In the genomic region with DNA sequence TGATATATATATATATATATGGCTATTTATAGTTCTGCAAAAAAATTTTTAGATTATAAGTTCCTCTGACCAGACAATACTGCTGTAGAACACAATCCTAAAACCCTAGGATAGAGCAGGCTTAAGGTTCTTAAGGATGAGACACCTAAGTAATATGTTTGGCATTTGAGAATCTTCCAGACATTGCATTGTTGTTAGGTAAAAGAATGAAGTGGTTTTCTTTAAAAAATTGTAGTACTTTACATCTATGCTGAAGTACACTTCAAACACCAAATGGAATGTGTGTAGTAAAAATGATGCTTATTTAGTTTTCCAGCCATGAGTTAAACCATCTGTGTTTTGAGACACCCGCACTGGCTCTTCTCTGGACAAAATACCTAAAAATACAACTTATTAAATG, we compare ENCODE assay signal across 28 cellular contexts.
A peak's percentile ranks its signal among the peaks of the same experiment; 100 is the strongest.
DNase-seq lines count a peak whose midpoint lies in the region; FAIRE-seq and TF ChIP-seq lines count a peak whose summit lies in the region.
"Had no signal": no experiment of that assay in that cellular context is flagged by ENCODE, and none has a peak within 500 bp of the region (broad histone marks: within the 10 kb centered on the region; RNA-seq: fewer than 3 reads in every experiment).

No MANE protein-coding gene starts in this region.

- peaks cover 17% of the 10 kb centered on the region for H3K4me1 Mint-ChIP-seq in nephron
- H3K4me1 Mint-ChIP-seq: activated CD4-positive, alpha-beta T cell treated with anti-CD3 and anti-CD28 coated beads, Interleukin-2, amount 10 ng/mL, durations not matched to agents 24 days and 14 days; activated naive CD8-positive, alpha-beta T cell treated with anti-CD3 and anti-CD28 coated beads, Interleukin-2, amount 10 ng/mL, durations not matched to agents 7 days and 5 days; CD4-positive, CD25-positive, alpha-beta regulatory T cell; endodermal cell; naive thymus-derived CD8-positive, alpha-beta T cell; stimulated activated effector memory CD8-positive, alpha-beta T cell treated with anti-CD3 and anti-CD28 coated beads, Interleukin-12 subunit alpha, Interleukin-12 subunit beta, amount 100 ng/mL, for 72 hours had no signal

- in situ Hi-C loops in astrocyte of the spinal cord (cut with HindIII; ENCODE audit: low sequenced_read_pairs) = no loop called here

- H3K9me3 Mint-ChIP-seq in nephron = no peaks in the 10 kb centered on the region
- H3K9me3 Mint-ChIP-seq: activated CD4-positive, alpha-beta T cell treated with anti-CD3 and anti-CD28 coated beads, Interleukin-2, amount 10 ng/mL, durations not matched to agents 24 days and 14 days; activated naive CD8-positive, alpha-beta T cell treated with anti-CD3 and anti-CD28 coated beads, Interleukin-2, amount 10 ng/mL, durations not matched to agents 7 days and 5 days; dendritic cell treated with granulocyte-macrophage colony-stimulating factor and Interleukin-4, amounts not matched to agents 40 ng/mL and 50 ng/mL, for 4 days; endodermal cell had no signal

- DNase-seq in AG20443 (ENCODE audit: low spot score) (peak; percentile 48), HCEC 1CT (peak; percentile 24), astrocyte of the spinal cord (ENCODE audit: low read depth, low spot score) (peak; percentile 43), GM12892 (ENCODE audit: insufficient read length) (no peak), SW 1271 (lab: John Stamatoyannopoulos, UW) (no peak), DMS53 (lab: John Stamatoyannopoulos, UW) (no peak), activated gamma-delta T cell (lab: John Stamatoyannopoulos, UW) (no peak)
- DNase-seq: activated CD4-positive, alpha-beta T cell treated with anti-CD3 and anti-CD28 coated beads, Interleukin-2, amount 10 ng/mL, durations not matched to agents 24 days and 14 days; activated gamma-delta T cell treated with Interleukin-2 at 50 U/mL for 16 hours; activated naive CD8-positive, alpha-beta T cell treated with anti-CD3 and anti-CD28 coated beads, Interleukin-2, amount 10 ng/mL, durations not matched to agents 7 days and 5 days; activated T-cell treated with anti-CD3 and anti-CD28 coated beads, Interleukin-2, amount 50 U/mL, for 24 hours; CD4-positive, CD25-positive, alpha-beta regulatory T cell; central memory CD4-positive, alpha-beta T cell; endodermal cell; foreskin keratinocyte; heart right ventricle; naive thymus-derived CD8-positive, alpha-beta T cell; NCI-H510A; occipital lobe; SIG-M5; sigmoid colon; transverse colon; WERI-Rb-1 had no signal

- H3K4me3 Mint-ChIP-seq in nephron = no peak overlapping the region
- H3K4me3 Mint-ChIP-seq: activated CD4-positive, alpha-beta T cell treated with anti-CD3 and anti-CD28 coated beads, Interleukin-2, amount 10 ng/mL, durations not matched to agents 24 days and 14 days; activated naive CD8-positive, alpha-beta T cell treated with anti-CD3 and anti-CD28 coated beads, Interleukin-2, amount 10 ng/mL, durations not matched to agents 7 days and 5 days; activated T-cell treated with anti-CD3 and anti-CD28 coated beads, Interleukin-2, amount 50 U/mL, for 24 hours; CD4-positive, CD25-positive, alpha-beta regulatory T cell; dendritic cell treated with granulocyte-macrophage colony-stimulating factor and Interleukin-4, amounts not matched to agents 40 ng/mL and 50 ng/mL, for 4 days; endodermal cell; naive thymus-derived CD8-positive, alpha-beta T cell; stimulated activated effector memory CD8-positive, alpha-beta T cell treated with anti-CD3 and anti-CD28 coated beads, Interleukin-12 subunit alpha, Interleukin-12 subunit beta, amount 100 ng/mL, for 72 hours had no signal

- no peak for TF ChIP-seq POLR2A in GM12892 (IDR thresholded peaks at IDR 0.05; ENCODE audit: low read depth, low read length)

- H3K36me3 Mint-ChIP-seq in nephron (ENCODE audit: low read depth) = no peaks in the 10 kb centered on the region
- H3K36me3 Mint-ChIP-seq: activated naive CD8-positive, alpha-beta T cell treated with anti-CD3 and anti-CD28 coated beads, Interleukin-2, amount 10 ng/mL, durations not matched to agents 7 days and 5 days; CD4-positive, CD25-positive, alpha-beta regulatory T cell; naive thymus-derived CD8-positive, alpha-beta T cell; stimulated activated effector memory CD8-positive, alpha-beta T cell treated with anti-CD3 and anti-CD28 coated beads, Interleukin-12 subunit alpha, Interleukin-12 subunit beta, amount 100 ng/mL, for 72 hours had no signal

- H3K27me3 Mint-ChIP-seq in nephron (ENCODE audit: low read depth) = no peaks in the 10 kb centered on the region
- H3K27me3 Mint-ChIP-seq: activated CD4-positive, alpha-beta T cell treated with anti-CD3 and anti-CD28 coated beads, Interleukin-2, amount 10 ng/mL, durations not matched to agents 24 days and 14 days; activated naive CD8-positive, alpha-beta T cell treated with anti-CD3 and anti-CD28 coated beads, Interleukin-2, amount 10 ng/mL, durations not matched to agents 7 days and 5 days; activated T-cell treated with anti-CD3 and anti-CD28 coated beads, Interleukin-2, amount 50 U/mL, for 24 hours; CD4-positive, CD25-positive, alpha-beta regulatory T cell; dendritic cell treated with granulocyte-macrophage colony-stimulating factor and Interleukin-4, amounts not matched to agents 40 ng/mL and 50 ng/mL, for 4 days; naive thymus-derived CD8-positive, alpha-beta T cell had no signal

- H3K4me3 ChIP-seq in astrocyte of the spinal cord (ENCODE audit: low read depth, low read length) = no peak overlapping the region
- H3K4me3 ChIP-seq: heart right ventricle, lung, sigmoid colon, transverse colon had no signal

- TF ChIP-seq CTCF in astrocyte of the spinal cord (IDR thresholded peaks at IDR 0.05; ENCODE audit: low read depth, low read length) = no peak
- TF ChIP-seq CTCF in nephron (IDR thresholded peaks at IDR 0.05; ENCODE audit: unreplicated experiment in 3 of 3) = no peak

- no peak for FAIRE-seq in GM12892 (lab: Jason Lieb, UNC)
- FAIRE-seq: D721Med had no signal

- peak overlapping the region; percentile 16 to 91 (median 76) for H3K27ac Mint-ChIP-seq in nephron
- H3K27ac Mint-ChIP-seq: activated CD4-positive, alpha-beta T cell treated with anti-CD3 and anti-CD28 coated beads, Interleukin-2, amount 10 ng/mL, durations not matched to agents 24 days and 14 days; activated naive CD8-positive, alpha-beta T cell treated with anti-CD3 and anti-CD28 coated beads, Interleukin-2, amount 10 ng/mL, durations not matched to agents 7 days and 5 days; activated T-cell treated with anti-CD3 and anti-CD28 coated beads, Interleukin-2, amount 50 U/mL, for 24 hours; CD4-positive, CD25-positive, alpha-beta regulatory T cell; dendritic cell treated with granulocyte-macrophage colony-stimulating factor and Interleukin-4, amounts not matched to agents 40 ng/mL and 50 ng/mL, for 4 days; endodermal cell; naive thymus-derived CD8-positive, alpha-beta T cell; stimulated activated effector memory CD8-positive, alpha-beta T cell treated with anti-CD3 and anti-CD28 coated beads, Interleukin-12 subunit alpha, Interleukin-12 subunit beta, amount 100 ng/mL, for 72 hours had no signal

Comparison
In these comparisons a context has a peak if more than half of its experiments do, and no peak if none do; other contexts are left out.
1. DNase-seq: peak in AG20443 (single experiment), HCEC 1CT (single experiment) and astrocyte of the spinal cord (single experiment); none in GM12892 (single experiment), SW 1271 (0 of 2), DMS53 (single experiment) and activated gamma-delta T cell (single experiment).